Comparison of ENCODE assay signal across 29 cellular contexts in genomic region chr20:36334281-36335075, GRCh38.
"Had no signal": no experiment of that assay in that cellular context is flagged by ENCODE, and none has a peak within 500 bp of the region (broad histone marks: within the 10 kb centered on the region; RNA-seq: fewer than 3 reads in every experiment).

No MANE protein-coding gene starts in this region.

- H3K4me1 Mint-ChIP-seq: activated B cell treated with CpG ODN at 0.5 μM for 24 hours; activated CD4-positive, alpha-beta T cell treated with anti-CD3 and anti-CD28 coated beads, Interleukin-2, amount 10 ng/mL, durations not matched to agents 7 days and 5 days; central memory CD8-positive, alpha-beta T cell had no signal

- H3K9me3 ChIP-seq: ascending aorta, body of pancreas, SJSA1 had no signal

- DNase-seq: activated B cell treated with CpG ODN at 0.5 μM for 24 hours; activated CD4-positive, alpha-beta memory T cell treated with anti-CD3 and anti-CD28 coated beads for 36 hours; activated CD4-positive, alpha-beta T cell treated with anti-CD3 and anti-CD28 coated beads for 1 hour; activated CD4-positive, alpha-beta T cell treated with anti-CD3 and anti-CD28 coated beads, Interleukin-2, amount 10 ng/mL, durations not matched to agents 7 days and 5 days; activated CD8-positive, alpha-beta memory T cell treated with anti-CD3 and anti-CD28 coated beads for 24 hours; activated effector memory CD4-positive, alpha-beta T cell treated with anti-CD3 and anti-CD28 coated beads, Interleukin-2, amount 50 U/mL, for 16 hours; activated naive CD4-positive, alpha-beta T cell treated with Interleukin-2 at 50 U/mL for 16 hours; activated naive CD8-positive, alpha-beta T cell treated with anti-CD3 and anti-CD28 coated beads, Interleukin-2, amount 50 U/mL, for 24 hours; activated T-cell treated with anti-CD3 and anti-CD28 coated beads, Interleukin-2, amount 50 U/mL, for 4 hours; amniotic stem cell; body of pancreas; NCI-H1092 treated with DMSO at 0.1 percent for 48 hours; NCI-H1436 treated with DMSO at 0.1 percent for 48 hours; NCI-H1930; NCI-H345; NCI-H510A; NCI-H526 treated with DMSO at 0.1 percent for 48 hours; NK-92 treated with Interleukin-12 subunit alpha and Interleukin-12 subunit beta, amount 100 ng/mL, for 24 hours; OCI-M1; RPMI8226; SHP77; SW 1271 had no signal

- H3K4me1 ChIP-seq: ascending aorta, body of pancreas, SJSA1 had no signal

- H3K36me3 ChIP-seq: ascending aorta, SJSA1 had no signal

- H3K9me3 Mint-ChIP-seq: activated B cell treated with CpG ODN at 0.5 μM for 24 hours; activated CD4-positive, alpha-beta memory T cell treated with anti-CD3 and anti-CD28 coated beads for 36 hours; activated CD4-positive, alpha-beta T cell treated with anti-CD3 and anti-CD28 coated beads, Interleukin-2, amount 10 ng/mL, durations not matched to agents 7 days and 5 days; activated naive CD4-positive, alpha-beta T cell treated with anti-CD3 and anti-CD28 coated beads, Interleukin-2, amount 50 U/mL, for 72 hours; activated naive CD8-positive, alpha-beta T cell treated with anti-CD3 and anti-CD28 coated beads, Interleukin-2, amount 50 U/mL, for 24 hours; activated T-cell treated with anti-CD3 and anti-CD28 coated beads, Interleukin-2, amount 50 U/mL, for 4 hours; central memory CD8-positive, alpha-beta T cell had no signal

- H3K36me3 Mint-ChIP-seq: activated CD4-positive, alpha-beta memory T cell treated with anti-CD3 and anti-CD28 coated beads for 36 hours; activated naive CD4-positive, alpha-beta T cell treated with anti-CD3 and anti-CD28 coated beads, Interleukin-2, amount 50 U/mL, for 72 hours had no signal

- H3K4me3 ChIP-seq: ascending aorta, body of pancreas, SJSA1 had no signal

- ATAC-seq: activated naive CD4-positive, alpha-beta T cell treated with anti-CD3 and anti-CD28 coated beads, Interleukin-2, amount 50 U/mL, for 72 hours; activated naive CD8-positive, alpha-beta T cell treated with anti-CD3 and anti-CD28 coated beads, Interleukin-2, amount 50 U/mL, for 24 hours; activated T-cell treated with anti-CD3 and anti-CD28 coated beads, Interleukin-2, amount 50 U/mL, for 4 hours; body of pancreas; Panc1; SK-N-SH treated with all-trans-retinoic acid at 6 μM for 48 hours had no signal

- H3K4me3 Mint-ChIP-seq: activated B cell treated with CpG ODN at 0.5 μM for 24 hours; activated CD4-positive, alpha-beta memory T cell treated with anti-CD3 and anti-CD28 coated beads for 36 hours; activated CD4-positive, alpha-beta T cell treated with anti-CD3 and anti-CD28 coated beads, Interleukin-2, amount 10 ng/mL, durations not matched to agents 7 days and 5 days; activated naive CD8-positive, alpha-beta T cell treated with anti-CD3 and anti-CD28 coated beads, Interleukin-2, amount 50 U/mL, for 24 hours; activated T-cell treated with anti-CD3 and anti-CD28 coated beads, Interleukin-2, amount 50 U/mL, for 4 hours; central memory CD8-positive, alpha-beta T cell had no signal

- H3K27me3 ChIP-seq: body of pancreas had no signal

- H3K27ac ChIP-seq: ascending aorta, body of pancreas, KMS-11, SJSA1 had no signal

- H3K27ac Mint-ChIP-seq: activated B cell treated with CpG ODN at 0.5 μM for 24 hours; activated CD4-positive, alpha-beta memory T cell treated with anti-CD3 and anti-CD28 coated beads for 36 hours; activated CD4-positive, alpha-beta T cell treated with anti-CD3 and anti-CD28 coated beads, Interleukin-2, amount 10 ng/mL, durations not matched to agents 7 days and 5 days; activated naive CD8-positive, alpha-beta T cell treated with anti-CD3 and anti-CD28 coated beads, Interleukin-2, amount 50 U/mL, for 24 hours had no signal
